In genomic region chr22:17387356-17387755, GRCh38 we compare ENCODE assay signal across 16 cellular contexts. TPM values are rescaled to one million over a fixed set of nuclear protein-coding genes. Genes with fewer than 3 reads are reported as not detected.
"Had no signal": no experiment of that assay in that cellular context is flagged by ENCODE, and none has a peak within 500 bp of the region (broad histone marks: within the 10 kb centered on the region; RNA-seq: fewer than 3 reads in every experiment).

No MANE protein-coding gene starts in this region.

- H3K27me3 Mint-ChIP-seq: activated naive CD8-positive, alpha-beta T cell; stimulated activated naive CD8-positive, alpha-beta T cell treated with anti-CD3 and anti-CD28 coated beads, Interleukin-15, amount 100 ng/mL, for 72 hours had no signal

- H3K4me1 Mint-ChIP-seq: stimulated activated naive CD8-positive, alpha-beta T cell treated with anti-CD3 and anti-CD28 coated beads, Interleukin-15, amount 100 ng/mL, for 72 hours had no signal

- H3K9me3 Mint-ChIP-seq: activated T-cell treated with anti-CD3 and anti-CD28 coated beads, Interleukin-2, amount 50 U/mL, for 4 hours had no signal

- FAIRE-seq: endothelial cell of umbilical vein, keratinocyte, pancreas had no signal

- DNase-seq: activated CD4-positive, alpha-beta memory T cell treated with anti-CD3 and anti-CD28 coated beads for 36 hours; activated effector memory CD4-positive, alpha-beta T cell treated with anti-CD3 and anti-CD28 coated beads, Interleukin-2, amount 50 U/mL, for 16 hours; activated T-cell treated with anti-CD3 and anti-CD28 coated beads, Interleukin-2, amount 50 U/mL, for 4 hours; amygdala; foreskin melanocyte; left ventricle myocardium inferior; mesenchymal stem cell; pancreas; stimulated activated CD4-positive, alpha-beta T cell treated with anti-CD3 and anti-CD28 coated beads, Interleukin-4, amount 100 ng/mL, for 4 hours; stimulated activated naive CD8-positive, alpha-beta T cell treated with anti-CD3 and anti-CD28 coated beads, Interleukin-15, amount 100 ng/mL, for 72 hours; testis had no signal

- H3K4me3 Mint-ChIP-seq: activated CD4-positive, alpha-beta memory T cell treated with anti-CD3 and anti-CD28 coated beads for 36 hours; activated naive CD8-positive, alpha-beta T cell; activated T-cell treated with anti-CD3 and anti-CD28 coated beads, Interleukin-2, amount 50 U/mL, for 4 hours; neural crest cell; stimulated activated naive CD8-positive, alpha-beta T cell treated with anti-CD3 and anti-CD28 coated beads, Interleukin-15, amount 100 ng/mL, for 72 hours had no signal

- H3K36me3 Mint-ChIP-seq: activated CD4-positive, alpha-beta memory T cell treated with anti-CD3 and anti-CD28 coated beads for 36 hours; activated naive CD8-positive, alpha-beta T cell had no signal

- H3K27ac Mint-ChIP-seq: activated CD4-positive, alpha-beta memory T cell treated with anti-CD3 and anti-CD28 coated beads for 36 hours; activated naive CD8-positive, alpha-beta T cell; stimulated activated naive CD8-positive, alpha-beta T cell treated with anti-CD3 and anti-CD28 coated beads, Interleukin-15, amount 100 ng/mL, for 72 hours had no signal

- H3K27ac ChIP-seq: left ventricle myocardium inferior, pancreas, skin epidermis, testis had no signal

- ATAC-seq: activated T-cell treated with anti-CD3 and anti-CD28 coated beads, Interleukin-2, amount 50 U/mL, for 4 hours; pancreas; stimulated activated naive CD8-positive, alpha-beta T cell treated with anti-CD3 and anti-CD28 coated beads, Interleukin-15, amount 100 ng/mL, for 72 hours had no signal

RNA-seq across cellular contexts. Expression of gene CECR2, which starts 18.1 kb away (rescaled TPM):
- total RNA-seq: activated CD4-positive, alpha-beta memory T cell treated with anti-CD3 and anti-CD28 coated beads for 36 hours; endothelial cell of umbilical vein had no signal
